1 cellular context compared by ENCODE assay signal in genomic region chr4:81237791-81238190, GRCh38.
TF ChIP-seq lines count a peak whose summit lies in the region.

No MANE protein-coding gene starts in this region.

TF ChIP-seq in GM23338, 12 proteins besides CTCF, POLR2A, EP300 and RAD21 (continued from another document):
- TF ChIP-seq REST (IDR thresholded peaks at IDR 0.05; ENCODE audit: unreplicated experiment): no peak
- no peak for TF ChIP-seq ETS1 (IDR thresholded peaks at IDR 0.05)
- TF ChIP-seq CREB1 (CRISPR knock-in tag; IDR thresholded peaks at IDR 0.05; ENCODE audit: low read depth): no peak
- no peak for TF ChIP-seq ZNF331 (CRISPR knock-in tag; IDR thresholded peaks at IDR 0.05; ENCODE audit: low read depth)
- no peak for TF ChIP-seq NANOG (IDR thresholded peaks at IDR 0.05; ENCODE audit: borderline replicate concordance)
- TF ChIP-seq ZNF114 (CRISPR knock-in tag; IDR thresholded peaks at IDR 0.05): no peak
- TF ChIP-seq POLR2AphosphoS5 (IDR thresholded peaks at IDR 0.05; ENCODE audit: low read depth): no peak
